ENCODE assay signal across 1 cellular context in genomic region chr10:70490142-70490541, GRCh38.
TF ChIP-seq lines count a peak whose summit lies in the region.

No MANE protein-coding gene starts in this region.

TF ChIP-seq in GM23338, 12 proteins besides CTCF, POLR2A, EP300 and RAD21:
- TF ChIP-seq JUNB (IDR thresholded peaks at IDR 0.05; ENCODE audit: unreplicated experiment) (no peak), ZNF462 (CRISPR knock-in tag; IDR thresholded peaks at IDR 0.05) (no peak), ZNF331 (CRISPR knock-in tag; IDR thresholded peaks at IDR 0.05; ENCODE audit: low read depth) (no peak), STAT1 (IDR thresholded peaks at IDR 0.05; ENCODE audit: unreplicated experiment) (no peak), EZH2 (IDR thresholded peaks at IDR 0.05; ENCODE audit: low read depth, unreplicated experiment) (no peak), CREB1 (CRISPR knock-in tag; IDR thresholded peaks at IDR 0.05; ENCODE audit: low read depth) (no peak), ZNF114 (CRISPR knock-in tag; IDR thresholded peaks at IDR 0.05) (no peak), POLR2AphosphoS5 (IDR thresholded peaks at IDR 0.05; ENCODE audit: low read depth) (no peak), ETS1 (IDR thresholded peaks at IDR 0.05) (no peak), REST (IDR thresholded peaks at IDR 0.05; ENCODE audit: unreplicated experiment) (no peak), NANOG (IDR thresholded peaks at IDR 0.05; ENCODE audit: borderline replicate concordance) (no peak), EZH2phosphoT487 (IDR thresholded peaks at IDR 0.05; ENCODE audit: unreplicated experiment) (no peak)
